In the genomic region with DNA sequence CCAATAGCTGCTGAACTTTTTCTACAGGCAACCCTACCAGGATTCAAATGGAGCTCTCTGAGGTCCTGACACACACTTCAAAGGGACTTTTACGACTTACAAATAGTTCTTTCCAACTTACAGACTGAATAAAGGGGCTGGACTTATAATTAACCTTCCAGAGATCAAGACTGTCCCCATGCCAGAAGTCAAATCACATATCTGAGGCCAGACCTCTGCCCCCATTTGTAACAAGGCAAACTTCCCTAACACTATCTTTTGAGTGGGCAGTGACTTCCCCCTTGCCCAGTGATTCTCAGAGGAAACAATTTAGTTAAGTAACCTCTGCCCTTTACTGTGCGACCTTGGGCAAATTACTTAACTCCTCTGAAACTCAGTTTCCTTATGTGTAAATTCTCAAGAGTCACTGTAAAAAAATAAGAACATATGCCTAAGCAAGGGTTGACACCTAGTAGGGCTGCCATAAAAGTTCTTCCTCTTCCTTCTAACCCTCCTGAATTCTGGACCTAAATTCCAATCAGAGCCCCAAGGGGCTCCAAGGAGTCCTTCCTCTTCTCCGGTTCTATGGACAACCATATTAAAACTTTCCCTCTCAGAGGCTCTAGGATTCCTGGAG, we compare ENCODE assay signal across 8 cellular contexts.
DNase-seq lines count a peak whose midpoint lies in the region; ATAC-seq, FAIRE-seq and TF ChIP-seq lines count a peak whose summit lies in the region.

No MANE protein-coding gene starts in this region.

- H3K27ac Mint-ChIP-seq in central memory CD8-positive, alpha-beta T cell (ENCODE audit: low read depth) = peak overlapping the region; percentile 96

- peak overlapping the region; percentile 96 for H3K4me3 Mint-ChIP-seq in central memory CD8-positive, alpha-beta T cell

- no peaks in the 10 kb centered on the region for H3K9me3 ChIP-seq in OCI-LY3 (ENCODE audit: insufficient read depth, low read length)
- H3K9me3 ChIP-seq in mucosa of stomach (ENCODE audit: control insufficient read depth, low read length) = no peaks in the 10 kb centered on the region

- in situ Hi-C loops in GM13977 (cut with MboI; ENCODE audit: low pct_unique_long_range_greater_than_20kb, low sequenced_read_pairs, unreplicated experiment) = no loop called here

- H3K4me1 ChIP-seq in OCI-LY3 (ENCODE audit: low read length) = peaks cover 40% of the 10 kb centered on the region
- H3K4me1 ChIP-seq in mucosa of stomach (ENCODE audit: control insufficient read depth, insufficient read depth, low read length) = peaks cover 27% of the 10 kb centered on the region

- no peaks in the 10 kb centered on the region for H3K9me3 Mint-ChIP-seq in central memory CD8-positive, alpha-beta T cell

- peak overlapping the region; percentile 92 for H3K4me2 ChIP-seq in OCI-LY3 (ENCODE audit: low read length)

- peak overlapping the region; percentile 71 for H3K27ac ChIP-seq in OCI-LY3 (ENCODE audit: low read length)

- H3K36me3 Mint-ChIP-seq in central memory CD8-positive, alpha-beta T cell (ENCODE audit: insufficient read depth) = peaks cover 23% of the 10 kb centered on the region

- peaks cover 24% of the 10 kb centered on the region; the same call in 1 of the 2 replicates for H4K20me1 ChIP-seq in OCI-LY3 (ENCODE audit: insufficient read depth, low read length)

- no peak overlapping the region for H2AFZ ChIP-seq in OCI-LY3 (ENCODE audit: low read depth, low read length)

- DNase-seq in GM13977 (ENCODE audit: low spot score) (peak; percentile 15), GM19239 (ENCODE audit: insufficient read length, low spot score) (no peak)
- no peak for DNase-seq in central memory CD8-positive, alpha-beta T cell (ENCODE audit: low spot score in 2 of 2)

- H3K36me3 ChIP-seq in OCI-LY3 (replicated peaks; ENCODE audit: low read depth, low read length) (no peaks in the 10 kb centered on the region), mucosa of stomach (ENCODE audit: control insufficient read depth, insufficient read depth, low read length) (no peaks in the 10 kb centered on the region)

- no peaks in the 10 kb centered on the region for H3K27me3 Mint-ChIP-seq in central memory CD8-positive, alpha-beta T cell

- no peak for FAIRE-seq in GM19239 (lab: Jason Lieb, UNC)

- ATAC-seq in central memory CD8-positive, alpha-beta T cell (replicated peaks; ENCODE audit: extremely low read depth, poor library complexity, severe bottlenecking) = no peak
- ATAC-seq in HG03159 (IDR thresholded peaks at IDR 0.05; ENCODE audit: unreplicated experiment) (no peak), HG03469 (IDR thresholded peaks at IDR 0.05; ENCODE audit: unreplicated experiment) (no peak), GM19328 (IDR thresholded peaks at IDR 0.05; ENCODE audit: unreplicated experiment) (no peak)

- peaks cover 52% of the 10 kb centered on the region for H3K79me2 ChIP-seq in OCI-LY3 (ENCODE audit: low read length)

- no peaks in the 10 kb centered on the region for H3K27me3 ChIP-seq in OCI-LY3 (ENCODE audit: low read depth, low read length)
- H3K27me3 ChIP-seq in mucosa of stomach (ENCODE audit: control insufficient read depth, insufficient read depth, low read length) = no peaks in the 10 kb centered on the region

- peaks cover 24% of the 10 kb centered on the region for H3K4me1 Mint-ChIP-seq in central memory CD8-positive, alpha-beta T cell

- H3K4me3 ChIP-seq in OCI-LY3 (ENCODE audit: low read length) = peak overlapping the region; percentile 100
- peak overlapping the region; percentile 86 for H3K4me3 ChIP-seq in mucosa of stomach (ENCODE audit: low read length)

- TF ChIP-seq CTCF in GM13977 (IDR thresholded peaks at IDR 0.05; ENCODE audit: extremely low read depth, insufficient read depth, missing control alignments) (no peak), OCI-LY3 (IDR thresholded peaks at IDR 0.05; ENCODE audit: low read depth, low read length) (no peak)

- H3K9ac ChIP-seq in OCI-LY3 (ENCODE audit: low read length) (peak overlapping the region; percentile 98), mucosa of stomach (ENCODE audit: low read length) (peak overlapping the region; percentile 100)
